Comparison of ENCODE assay signal across 9 cellular contexts in the genomic region with DNA sequence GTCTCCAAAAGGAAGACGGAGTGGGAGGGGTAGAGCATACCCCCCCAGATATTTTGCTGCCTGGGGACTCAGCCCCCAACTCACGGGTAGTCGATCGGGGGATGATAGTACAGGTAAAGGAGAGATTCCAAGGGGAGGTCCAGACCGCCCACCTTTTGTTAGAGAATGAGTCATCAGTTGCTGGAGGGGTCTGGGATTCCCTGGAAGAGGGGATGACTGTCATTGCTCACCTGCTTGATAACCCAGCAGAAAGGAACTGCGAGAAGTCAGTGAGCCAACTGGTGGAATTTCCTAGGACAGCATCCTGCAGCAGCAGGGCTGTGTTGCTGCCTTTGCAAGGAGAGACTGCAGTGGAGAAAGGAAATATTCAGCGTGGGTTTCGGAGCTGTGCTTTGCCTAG.
DNase-seq lines count a peak whose midpoint lies in the region; ATAC-seq and TF ChIP-seq lines count a peak whose summit lies in the region.
"Had no signal": no experiment of that assay in that cellular context is flagged by ENCODE, and none has a peak within 500 bp of the region (broad histone marks: within the 10 kb centered on the region; RNA-seq: fewer than 3 reads in every experiment).

No MANE protein-coding gene starts in this region.

- ATAC-seq in CD4-positive, alpha-beta T cell (ENCODE audit: poor library complexity) = no peak
- ATAC-seq in GM21423 (IDR thresholded peaks at IDR 0.05; ENCODE audit: unreplicated experiment) (no peak), GM21619 (IDR thresholded peaks at IDR 0.05; ENCODE audit: unreplicated experiment) (no peak), GM19351 (IDR thresholded peaks at IDR 0.05; ENCODE audit: unreplicated experiment) (no peak)
- ATAC-seq: HCT116 had no signal

- H3K27me3 Mint-ChIP-seq in CD4-positive, alpha-beta T cell = no peaks in the 10 kb centered on the region
- H3K27me3 Mint-ChIP-seq in IgD-negative memory B cell (no peaks in the 10 kb centered on the region), nephron progenitor cell (ENCODE audit: low read depth, poor library complexity) (no peaks in the 10 kb centered on the region)

- H3K27ac ChIP-seq in CD4-positive, alpha-beta T cell (ENCODE audit: low read depth, low read length) = peak overlapping the region; percentile 9
- H3K27ac ChIP-seq in coronary artery = peak overlapping the region; percentile 58 to 82

- intact Hi-C loops in CD4-positive, alpha-beta T cell (cut with DNase I, micrococcal nuclease) = no loop called here

- no peak for DNase-seq in CD4-positive, alpha-beta T cell
- DNase-seq in coronary artery (ENCODE audit: low spot score) (no peak), nephron progenitor cell (no peak)
- DNase-seq in activated CD4-positive, CD25-positive, alpha-beta regulatory T cell (lab: John Stamatoyannopoulos, UW) = no peak

- H3K27ac Mint-ChIP-seq in CD4-positive, alpha-beta T cell = peak overlapping the region; percentile 67
- H3K27ac Mint-ChIP-seq in IgD-negative memory B cell (no peak overlapping the region), nephron progenitor cell (peak overlapping the region; percentile 65)

- TF ChIP-seq CTCF in CD4-positive, alpha-beta T cell (IDR thresholded peaks at IDR 0.05) = no peak
- no peak for TF ChIP-seq CTCF in coronary artery (IDR thresholded peaks at IDR 0.05)
- TF ChIP-seq CTCF in nephron progenitor cell (IDR thresholded peaks at IDR 0.05) = no peak

- peaks cover 86% of the 10 kb centered on the region for H3K4me1 Mint-ChIP-seq in CD4-positive, alpha-beta T cell (ENCODE audit: low read depth)
- peaks cover 47 to 58% (median 47%) of the 10 kb centered on the region in 3 donors for H3K4me1 Mint-ChIP-seq in IgD-negative memory B cell
- H3K4me1 Mint-ChIP-seq in nephron progenitor cell = peaks cover 72% of the 10 kb centered on the region

- H3K4me3 Mint-ChIP-seq in CD4-positive, alpha-beta T cell = no peak overlapping the region
- peak overlapping the region in 3 of 4 donors; percentile 68 to 84 (median 77) for H3K4me3 Mint-ChIP-seq in IgD-negative memory B cell
- peak overlapping the region; percentile 75 for H3K4me3 Mint-ChIP-seq in nephron progenitor cell

- peaks cover 34% of the 10 kb centered on the region for H3K36me3 Mint-ChIP-seq in CD4-positive, alpha-beta T cell (ENCODE audit: low read depth)
- H3K36me3 Mint-ChIP-seq in IgD-negative memory B cell (peaks cover 2% of the 10 kb centered on the region), nephron progenitor cell (ENCODE audit: low read depth) (peaks cover 4% of the 10 kb centered on the region)

- no peaks in the 10 kb centered on the region for H3K9me3 Mint-ChIP-seq in CD4-positive, alpha-beta T cell
- H3K9me3 Mint-ChIP-seq in IgD-negative memory B cell = no peaks in the 10 kb centered on the region
- no peaks in the 10 kb centered on the region for H3K9me3 Mint-ChIP-seq in nephron progenitor cell

- CTCF ChIA-PET in CD4-positive, alpha-beta T cell (lab: Charles Lee) = interaction anchor here (1.1 to 2.4 kb wide), 3 partner anchors 77 to 170 kb away, joined by 6 to 11 read pairs (median 6); no protein-coding TSS in a partner anchor

- POLR2A ChIA-PET in CD4-positive, alpha-beta T cell (lab: Charles Lee) = interaction anchor here (0.6 to 3.0 kb wide), 5 partner anchors 10 to 77 kb away, joined by 3 to 13 read pairs (median 3); no protein-coding TSS in a partner anchor

- peak overlapping the region; percentile 60 for H3K4me3 ChIP-seq in coronary artery

- no peaks in the 10 kb centered on the region for H3K9me3 ChIP-seq in CD4-positive, alpha-beta T cell (ENCODE audit: control insufficient read depth, low read length)

- no peaks in the 10 kb centered on the region for H3K27me3 ChIP-seq in CD4-positive, alpha-beta T cell (ENCODE audit: control insufficient read depth, insufficient read depth, low read length)

Comparison
In these comparisons a context has a peak if more than half of its experiments do, and no peak if none do; other contexts are left out.
1. H3K27ac Mint-ChIP-seq: peak in CD4-positive, alpha-beta T cell (single experiment) and nephron progenitor cell (single experiment); none in IgD-negative memory B cell (0 of 3).